27 cellular contexts compared by ENCODE assay signal in the genomic region with DNA sequence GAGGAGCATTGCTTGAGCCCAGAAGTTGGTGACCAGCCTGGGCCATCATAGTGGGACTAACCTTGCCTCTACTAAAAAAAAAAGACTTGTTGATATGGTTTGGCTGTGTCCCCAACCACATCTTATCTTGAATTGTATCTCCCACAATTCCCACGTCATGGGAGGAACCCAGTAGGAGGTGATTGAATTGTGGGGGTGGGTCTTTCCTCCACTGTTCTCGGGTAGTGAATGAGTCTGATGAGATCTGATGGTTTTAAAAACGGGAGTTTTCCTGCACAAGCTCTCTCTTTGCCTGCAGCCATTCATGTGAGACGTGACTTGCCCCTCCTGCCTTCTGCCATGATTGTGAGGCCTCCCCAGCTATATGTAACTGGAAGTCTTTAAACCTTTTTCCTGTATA. TPM values are rescaled to one million over a fixed set of nuclear protein-coding genes. Genes with fewer than 3 reads are reported as not detected.
DNase-seq lines count a peak whose midpoint lies in the region; ATAC-seq lines count a peak whose summit lies in the region.
"Had no signal": no experiment of that assay in that cellular context is flagged by ENCODE, and none has a peak within 500 bp of the region (broad histone marks: within the 10 kb centered on the region; RNA-seq: fewer than 3 reads in every experiment).

No MANE protein-coding gene starts in this region.

- ATAC-seq in GM21515 (IDR thresholded peaks at IDR 0.05; ENCODE audit: unreplicated experiment) (no peak), left lobe of liver (no peak)
- ATAC-seq: HCT116; left lung; naive thymus-derived CD4-positive, alpha-beta T cell; SK-N-SH treated with all-trans-retinoic acid at 6 μM for 48 hours had no signal

- DNase-seq in activated CD4-positive, alpha-beta T cell treated with anti-CD3 and anti-CD28 coated beads for 48 hours: peak; percentile 30
- no peak for DNase-seq in activated CD4-positive, alpha-beta T cell treated with anti-CD3 and anti-CD28 coated beads, Interleukin-2, amount 50 U/mL, for 1 hour
- peak; percentile 10 to 26 for DNase-seq in stimulated activated CD4-positive, alpha-beta T cell treated with anti-CD3 and anti-CD28 coated beads, Interleukin-2, amount 100 ng/mL, for 48 hours
- DNase-seq in stimulated activated CD4-positive, alpha-beta T cell treated with anti-CD3 and anti-CD28 coated beads, Interleukin-1b, Interleukin-23, amount 100 ng/mL, for 48 hours: no peak
- no peak for DNase-seq in activated T-helper 2 cell treated with anti-CD3 and anti-CD28 coated beads, Interferon-gamma antibody, Interleukin-2, Interleukin-4, amounts not matched to agents 10 μg/mL and 5 μg/mL and 100 μg/mL, durations not matched to agents 14 hours and 24 hours and 36 hours (ENCODE audit: low spot score)
- DNase-seq in NCI-H345 treated with DMSO at 0.1 percent for 48 hours (lab: John Stamatoyannopoulos, UW; ENCODE audit: unreplicated experiment) (no peak), left lobe of liver (ENCODE audit: low spot score) (no peak)
- DNase-seq: 8988T; activated naive CD4-positive, alpha-beta T cell treated with anti-CD3 and anti-CD28 coated beads for 36 hours; CD4-positive, CD25-positive, alpha-beta regulatory T cell; endodermal cell; foreskin melanocyte; left lung; NCI-H1105 treated with DMSO at 0.1 percent for 48 hours; NCI-H2029 treated with DMSO at 0.1 percent for 48 hours; NCI-H2227 treated with DMSO at 0.1 percent for 48 hours; NCI-H748 treated with DMSO at 0.1 percent for 48 hours; stomach; tibial artery; WERI-Rb-1 had no signal

- no peaks in the 10 kb centered on the region for H3K9me3 Mint-ChIP-seq in activated T-helper 2 cell treated with anti-CD3 and anti-CD28 coated beads, Interferon-gamma antibody, Interleukin-2, Interleukin-4, amounts not matched to agents 10 μg/mL and 5 μg/mL and 100 μg/mL, durations not matched to agents 14 hours and 24 hours and 36 hours
- H3K9me3 Mint-ChIP-seq: activated naive CD4-positive, alpha-beta T cell treated with anti-CD3 and anti-CD28 coated beads for 36 hours; endodermal cell; naive thymus-derived CD4-positive, alpha-beta T cell had no signal

- H3K4me3 Mint-ChIP-seq in activated T-helper 2 cell treated with anti-CD3 and anti-CD28 coated beads, Interferon-gamma antibody, Interleukin-2, Interleukin-4, amounts not matched to agents 10 μg/mL and 5 μg/mL and 100 μg/mL, durations not matched to agents 14 hours and 24 hours and 36 hours (ENCODE audit: low read depth): peak overlapping the region; percentile 26
- H3K4me3 Mint-ChIP-seq: activated naive CD4-positive, alpha-beta T cell treated with anti-CD3 and anti-CD28 coated beads for 36 hours; CD4-positive, CD25-positive, alpha-beta regulatory T cell; endodermal cell; naive thymus-derived CD4-positive, alpha-beta T cell had no signal

- H3K27me3 Mint-ChIP-seq in activated T-helper 2 cell treated with anti-CD3 and anti-CD28 coated beads, Interferon-gamma antibody, Interleukin-2, Interleukin-4, amounts not matched to agents 10 μg/mL and 5 μg/mL and 100 μg/mL, durations not matched to agents 14 hours and 24 hours and 36 hours (ENCODE audit: low read depth): no peaks in the 10 kb centered on the region
- H3K27me3 Mint-ChIP-seq: CD4-positive, CD25-positive, alpha-beta regulatory T cell; naive thymus-derived CD4-positive, alpha-beta T cell had no signal

- peaks cover 34% of the 10 kb centered on the region for H3K36me3 Mint-ChIP-seq in activated T-helper 2 cell treated with anti-CD3 and anti-CD28 coated beads, Interferon-gamma antibody, Interleukin-2, Interleukin-4, amounts not matched to agents 10 μg/mL and 5 μg/mL and 100 μg/mL, durations not matched to agents 14 hours and 24 hours and 36 hours (ENCODE audit: low read depth)

- H3K27ac Mint-ChIP-seq in activated T-helper 2 cell treated with anti-CD3 and anti-CD28 coated beads, Interferon-gamma antibody, Interleukin-2, Interleukin-4, amounts not matched to agents 10 μg/mL and 5 μg/mL and 100 μg/mL, durations not matched to agents 14 hours and 24 hours and 36 hours: peak overlapping the region; percentile 86
- H3K27ac Mint-ChIP-seq: activated naive CD4-positive, alpha-beta T cell treated with anti-CD3 and anti-CD28 coated beads for 36 hours; endodermal cell had no signal

- intact Hi-C loops in activated T-helper 2 cell treated with anti-CD3 and anti-CD28 coated beads, Interferon-gamma antibody, Interleukin-2, Interleukin-4, amounts not matched to agents 10 μg/mL and 5 μg/mL and 100 μg/mL, durations not matched to agents 14 hours and 24 hours and 36 hours (cut with micrococcal nuclease): loop anchor here (1.0 to 2.0 kb wide), 3 partner anchors 54 to 77 kb away; no protein-coding TSS in a partner anchor

- H3K4me1 Mint-ChIP-seq in activated T-helper 2 cell treated with anti-CD3 and anti-CD28 coated beads, Interferon-gamma antibody, Interleukin-2, Interleukin-4, amounts not matched to agents 10 μg/mL and 5 μg/mL and 100 μg/mL, durations not matched to agents 14 hours and 24 hours and 36 hours (ENCODE audit: low read depth): peaks cover 53% of the 10 kb centered on the region

RNA-seq across cellular contexts. Expression of gene PROC, which starts 47.0 kb away (rescaled TPM):
- not detected in 2 replicates for total RNA-seq in activated T-helper 2 cell treated with anti-CD3 and anti-CD28 coated beads, Interferon-gamma antibody, Interleukin-2, Interleukin-4, amounts not matched to agents 10 μg/mL and 5 μg/mL and 100 μg/mL, durations not matched to agents 14 hours and 24 hours and 36 hours
- total RNA-seq in left lobe of liver: 479 TPM
- total RNA-seq: activated naive CD4-positive, alpha-beta T cell treated with anti-CD3 and anti-CD28 coated beads for 36 hours; CD4-positive, CD25-positive, alpha-beta regulatory T cell; esophagus muscularis mucosa; mesenteric fat pad; T-helper 2 cell treated with Interferon-gamma antibody and Interleukin-4, amounts not matched to agents 100 ng/mL and 5 ng/mL, for 36 hours had no signal

Comparison
In these comparisons a context has a peak if more than half of its experiments do, and no peak if none do; other contexts are left out.
1. DNase-seq: peak in activated CD4-positive, alpha-beta T cell treated with anti-CD3 and anti-CD28 coated beads for 48 hours (single experiment) and stimulated activated CD4-positive, alpha-beta T cell treated with anti-CD3 and anti-CD28 coated beads, Interleukin-2, amount 100 ng/mL, for 48 hours (2 of 2); none in activated CD4-positive, alpha-beta T cell treated with anti-CD3 and anti-CD28 coated beads, Interleukin-2, amount 50 U/mL, for 1 hour (single experiment), stimulated activated CD4-positive, alpha-beta T cell treated with anti-CD3 and anti-CD28 coated beads, Interleukin-1b, Interleukin-23, amount 100 ng/mL, for 48 hours (single experiment), activated T-helper 2 cell treated with anti-CD3 and anti-CD28 coated beads, Interferon-gamma antibody, Interleukin-2, Interleukin-4, amounts not matched to agents 10 μg/mL and 5 μg/mL and 100 μg/mL, durations not matched to agents 14 hours and 24 hours and 36 hours (single experiment), NCI-H345 treated with DMSO at 0.1 percent for 48 hours (single experiment) and left lobe of liver (single experiment).
2. RNA of gene PROC, which starts 47.0 kb away (total RNA-seq): 479 TPM in left lobe of liver (single experiment); not detected in activated T-helper 2 cell treated with anti-CD3 and anti-CD28 coated beads, Interferon-gamma antibody, Interleukin-2, Interleukin-4, amounts not matched to agents 10 μg/mL and 5 μg/mL and 100 μg/mL, durations not matched to agents 14 hours and 24 hours and 36 hours; every median in the first group is over 100 times any median in the second.